In genomic region chr5:151213803-151214613, GRCh38 we compare ENCODE assay signal across 1 cellular context.
TF ChIP-seq lines count a peak whose summit lies in the region.

No MANE protein-coding gene starts in this region.

TF ChIP-seq in WTC11, 78 proteins besides CTCF, POLR2A, EP300 and RAD21 (continued from another document):
- TF ChIP-seq, protein P1, sequence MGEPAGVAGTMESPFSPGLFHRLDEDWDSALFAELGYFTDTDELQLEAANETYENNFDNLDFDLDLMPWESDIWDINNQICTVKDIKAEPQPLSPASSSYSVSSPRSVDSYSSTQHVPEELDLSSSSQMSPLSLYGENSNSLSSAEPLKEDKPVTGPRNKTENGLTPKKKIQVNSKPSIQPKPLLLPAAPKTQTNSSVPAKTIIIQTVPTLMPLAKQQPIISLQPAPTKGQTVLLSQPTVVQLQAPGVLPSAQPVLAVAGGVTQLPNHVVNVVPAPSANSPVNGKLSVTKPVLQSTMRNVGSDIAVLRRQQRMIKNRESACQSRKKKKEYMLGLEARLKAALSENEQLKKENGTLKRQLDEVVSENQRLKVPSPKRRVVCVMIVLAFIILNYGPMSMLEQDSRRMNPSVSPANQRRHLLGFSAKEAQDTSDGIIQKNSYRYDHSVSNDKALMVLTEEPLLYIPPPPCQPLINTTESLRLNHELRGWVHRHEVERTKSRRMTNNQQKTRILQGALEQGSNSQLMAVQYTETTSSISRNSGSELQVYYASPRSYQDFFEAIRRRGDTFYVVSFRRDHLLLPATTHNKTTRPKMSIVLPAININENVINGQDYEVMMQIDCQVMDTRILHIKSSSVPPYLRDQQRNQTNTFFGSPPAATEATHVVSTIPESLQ (CRISPR knock-in tag; IDR thresholded peaks at IDR 0.05) = no peak
- TF ChIP-seq FOXK1 (CRISPR knock-in tag; IDR thresholded peaks at IDR 0.05) (no peak), ZNF396 (CRISPR knock-in tag; IDR thresholded peaks at IDR 0.05; ENCODE audit: borderline replicate concordance) (no peak), RELA (CRISPR knock-in tag; IDR thresholded peaks at IDR 0.05; ENCODE audit: borderline replicate concordance) (no peak), ZNF317 (CRISPR knock-in tag; IDR thresholded peaks at IDR 0.05; ENCODE audit: borderline replicate concordance, low read depth) (no peak), RORB (CRISPR knock-in tag; IDR thresholded peaks at IDR 0.05) (no peak), CBFB (CRISPR knock-in tag; IDR thresholded peaks at IDR 0.05; ENCODE audit: low read depth) (no peak), GTF2I (CRISPR knock-in tag; conservative IDR thresholded peaks at IDR 0.05) (no peak), ZNF512 (CRISPR knock-in tag; IDR thresholded peaks at IDR 0.05; ENCODE audit: borderline replicate concordance) (no peak), FOXP4 (CRISPR knock-in tag; IDR thresholded peaks at IDR 0.05) (no peak)
- TF ChIP-seq, protein P2, sequence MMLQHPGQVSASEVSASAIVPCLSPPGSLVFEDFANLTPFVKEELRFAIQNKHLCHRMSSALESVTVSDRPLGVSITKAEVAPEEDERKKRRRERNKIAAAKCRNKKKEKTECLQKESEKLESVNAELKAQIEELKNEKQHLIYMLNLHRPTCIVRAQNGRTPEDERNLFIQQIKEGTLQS (CRISPR knock-in tag; conservative IDR thresholded peaks at IDR 0.05) = no peak
- TF ChIP-seq, protein P3, sequence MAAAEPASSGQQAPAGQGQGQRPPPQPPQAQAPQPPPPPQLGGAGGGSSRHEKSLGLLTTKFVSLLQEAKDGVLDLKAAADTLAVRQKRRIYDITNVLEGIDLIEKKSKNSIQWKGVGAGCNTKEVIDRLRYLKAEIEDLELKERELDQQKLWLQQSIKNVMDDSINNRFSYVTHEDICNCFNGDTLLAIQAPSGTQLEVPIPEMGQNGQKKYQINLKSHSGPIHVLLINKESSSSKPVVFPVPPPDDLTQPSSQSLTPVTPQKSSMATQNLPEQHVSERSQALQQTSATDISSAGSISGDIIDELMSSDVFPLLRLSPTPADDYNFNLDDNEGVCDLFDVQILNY (CRISPR knock-in tag; IDR thresholded peaks at IDR 0.05) = no peak
- TF ChIP-seq, protein P4, sequence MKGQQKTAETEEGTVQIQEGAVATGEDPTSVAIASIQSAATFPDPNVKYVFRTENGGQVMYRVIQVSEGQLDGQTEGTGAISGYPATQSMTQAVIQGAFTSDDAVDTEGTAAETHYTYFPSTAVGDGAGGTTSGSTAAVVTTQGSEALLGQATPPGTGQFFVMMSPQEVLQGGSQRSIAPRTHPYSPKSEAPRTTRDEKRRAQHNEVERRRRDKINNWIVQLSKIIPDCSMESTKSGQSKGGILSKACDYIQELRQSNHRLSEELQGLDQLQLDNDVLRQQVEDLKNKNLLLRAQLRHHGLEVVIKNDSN (CRISPR knock-in tag; IDR thresholded peaks at IDR 0.05) = no peak
